Comparison of ENCODE assay signal across 19 cellular contexts in genomic region chr11:80843266-80843974, GRCh38.
DNase-seq lines count a peak whose midpoint lies in the region; ATAC-seq and TF ChIP-seq lines count a peak whose summit lies in the region.
"Had no signal": no experiment of that assay in that cellular context is flagged by ENCODE, and none has a peak within 500 bp of the region (broad histone marks: within the 10 kb centered on the region; RNA-seq: fewer than 3 reads in every experiment).

No MANE protein-coding gene starts in this region.

- H3K27ac Mint-ChIP-seq in WTC11: no peak overlapping the region
- H3K27ac Mint-ChIP-seq: dendritic cell treated with granulocyte-macrophage colony-stimulating factor and Interleukin-4, amounts not matched to agents 40 ng/mL and 50 ng/mL, for 4 days had no signal

- no peak for TF ChIP-seq CTCF in WTC11 (IDR thresholded peaks at IDR 0.05)

- H3K4me3 ChIP-seq in effector memory CD4-positive, alpha-beta T cell (ENCODE audit: insufficient read depth, low read depth, low read length, poor library complexity, severe bottlenecking): no peak overlapping the region
- H3K4me3 ChIP-seq: hepatocyte, Peyer's patch, spleen had no signal

- no peaks in the 10 kb centered on the region for H3K9me3 ChIP-seq in effector memory CD4-positive, alpha-beta T cell (ENCODE audit: control insufficient read depth, low read length)
- H3K9me3 ChIP-seq: Peyer's patch, spleen had no signal

- POLR2A ChIA-PET in WTC11 (lab: Charles Lee): no interaction called here

- CTCF ChIA-PET in WTC11 (lab: Charles Lee): interaction anchor here (1.0 kb wide), 2 partner anchors 18 to 116 kb away, joined by 3 read pairs; no protein-coding TSS in a partner anchor

- no peaks in the 10 kb centered on the region for H3K36me3 Mint-ChIP-seq in WTC11

- no peak overlapping the region for H3K27ac ChIP-seq in effector memory CD4-positive, alpha-beta T cell (ENCODE audit: insufficient read depth, low read length, poor library complexity, severe bottlenecking)
- H3K27ac ChIP-seq: hepatocyte, parathyroid adenoma, Peyer's patch, spleen had no signal

- peak; percentile 38 for ATAC-seq in GM18498 (IDR thresholded peaks at IDR 0.05; ENCODE audit: unreplicated experiment)
- ATAC-seq in GM19463 (IDR thresholded peaks at IDR 0.05; ENCODE audit: unreplicated experiment): peak; percentile 42
- ATAC-seq in HG02759 (IDR thresholded peaks at IDR 0.05; ENCODE audit: unreplicated experiment): peak; percentile 50
- ATAC-seq in HG03378 (IDR thresholded peaks at IDR 0.05; ENCODE audit: unreplicated experiment): peak; percentile 49
- ATAC-seq in WTC11: no peak
- ATAC-seq: HCT116; left cardiac atrium; stimulated activated naive CD8-positive, alpha-beta T cell treated with anti-CD3 and anti-CD28 coated beads, Interleukin-15, amount 100 ng/mL, for 72 hours had no signal

- no peaks in the 10 kb centered on the region for H3K9me3 Mint-ChIP-seq in WTC11
- H3K9me3 Mint-ChIP-seq: dendritic cell treated with granulocyte-macrophage colony-stimulating factor and Interleukin-4, amounts not matched to agents 40 ng/mL and 50 ng/mL, for 4 days had no signal

- no peak for DNase-seq in effector memory CD4-positive, alpha-beta T cell
- DNase-seq in WTC11 (ENCODE audit: low spot score) (no peak), superior temporal gyrus (ENCODE audit: extremely low spot score) (no peak), NCI-H146 (lab: John Stamatoyannopoulos, UW) (no peak)
- DNase-seq: activated naive CD4-positive, alpha-beta T cell; left cardiac atrium; NCI-H2029 treated with DMSO at 0.1 percent for 48 hours; NCI-H526 treated with DMSO at 0.1 percent for 48 hours; Peyer's patch; spleen; stimulated activated naive CD8-positive, alpha-beta T cell treated with anti-CD3 and anti-CD28 coated beads, Interleukin-15, amount 100 ng/mL, for 72 hours had no signal

- H3K27me3 ChIP-seq in effector memory CD4-positive, alpha-beta T cell (replicated peaks; ENCODE audit: control insufficient read depth, insufficient read depth, low read length, poor library complexity, severe bottlenecking): no peaks in the 10 kb centered on the region
- H3K27me3 ChIP-seq: hepatocyte, Peyer's patch, spleen had no signal

- no peaks in the 10 kb centered on the region; the same call in 1 of the 2 replicates for H3K4me1 Mint-ChIP-seq in WTC11
- H3K4me1 Mint-ChIP-seq: stimulated activated naive CD8-positive, alpha-beta T cell treated with anti-CD3 and anti-CD28 coated beads, Interleukin-15, amount 100 ng/mL, for 72 hours had no signal

- no peaks in the 10 kb centered on the region for H3K27me3 Mint-ChIP-seq in WTC11 (ENCODE audit: low read depth)
- H3K27me3 Mint-ChIP-seq: dendritic cell treated with granulocyte-macrophage colony-stimulating factor and Interleukin-4, amounts not matched to agents 40 ng/mL and 50 ng/mL, for 4 days; stimulated activated naive CD8-positive, alpha-beta T cell treated with anti-CD3 and anti-CD28 coated beads, Interleukin-15, amount 100 ng/mL, for 72 hours had no signal

- H3K4me3 Mint-ChIP-seq in WTC11: no peak overlapping the region
- H3K4me3 Mint-ChIP-seq: dendritic cell treated with granulocyte-macrophage colony-stimulating factor and Interleukin-4, amounts not matched to agents 40 ng/mL and 50 ng/mL, for 4 days; stimulated activated naive CD8-positive, alpha-beta T cell treated with anti-CD3 and anti-CD28 coated beads, Interleukin-15, amount 100 ng/mL, for 72 hours had no signal

- H3K4me1 ChIP-seq in effector memory CD4-positive, alpha-beta T cell (ENCODE audit: control insufficient read depth, insufficient read depth, low read length, poor library complexity, severe bottlenecking): no peaks in the 10 kb centered on the region
- H3K4me1 ChIP-seq: parathyroid adenoma, Peyer's patch, spleen had no signal

- H3K36me3 ChIP-seq in effector memory CD4-positive, alpha-beta T cell (ENCODE audit: control insufficient read depth, insufficient read depth, low read length): no peaks in the 10 kb centered on the region
- H3K36me3 ChIP-seq: Peyer's patch, spleen had no signal

TF ChIP-seq in WTC11, 78 proteins besides CTCF, POLR2A, EP300 and RAD21 (continues in another document):
- TF ChIP-seq IRF1 (CRISPR knock-in tag; IDR thresholded peaks at IDR 0.05) (no peak), ZNF138 (CRISPR knock-in tag; conservative IDR thresholded peaks at IDR 0.05) (no peak), IRF2 (CRISPR knock-in tag; IDR thresholded peaks at IDR 0.05; ENCODE audit: borderline replicate concordance, low read depth) (no peak), OVOL2 (CRISPR knock-in tag; IDR thresholded peaks at IDR 0.05; ENCODE audit: borderline replicate concordance) (no peak), ATF1 (CRISPR knock-in tag; IDR thresholded peaks at IDR 0.05) (no peak), ZNF281 (CRISPR knock-in tag; IDR thresholded peaks at IDR 0.05) (no peak), TEAD4 (CRISPR knock-in tag; IDR thresholded peaks at IDR 0.05) (no peak), PRRX2 (CRISPR knock-in tag; IDR thresholded peaks at IDR 0.05) (no peak), MLX (CRISPR knock-in tag; IDR thresholded peaks at IDR 0.05) (no peak), ATF2 (CRISPR knock-in tag; IDR thresholded peaks at IDR 0.05; ENCODE audit: borderline replicate concordance, low read depth) (no peak), ZNF512 (CRISPR knock-in tag; IDR thresholded peaks at IDR 0.05; ENCODE audit: borderline replicate concordance) (no peak)
